Comparison of ENCODE assay signal across 8 cellular contexts in the genomic region with DNA sequence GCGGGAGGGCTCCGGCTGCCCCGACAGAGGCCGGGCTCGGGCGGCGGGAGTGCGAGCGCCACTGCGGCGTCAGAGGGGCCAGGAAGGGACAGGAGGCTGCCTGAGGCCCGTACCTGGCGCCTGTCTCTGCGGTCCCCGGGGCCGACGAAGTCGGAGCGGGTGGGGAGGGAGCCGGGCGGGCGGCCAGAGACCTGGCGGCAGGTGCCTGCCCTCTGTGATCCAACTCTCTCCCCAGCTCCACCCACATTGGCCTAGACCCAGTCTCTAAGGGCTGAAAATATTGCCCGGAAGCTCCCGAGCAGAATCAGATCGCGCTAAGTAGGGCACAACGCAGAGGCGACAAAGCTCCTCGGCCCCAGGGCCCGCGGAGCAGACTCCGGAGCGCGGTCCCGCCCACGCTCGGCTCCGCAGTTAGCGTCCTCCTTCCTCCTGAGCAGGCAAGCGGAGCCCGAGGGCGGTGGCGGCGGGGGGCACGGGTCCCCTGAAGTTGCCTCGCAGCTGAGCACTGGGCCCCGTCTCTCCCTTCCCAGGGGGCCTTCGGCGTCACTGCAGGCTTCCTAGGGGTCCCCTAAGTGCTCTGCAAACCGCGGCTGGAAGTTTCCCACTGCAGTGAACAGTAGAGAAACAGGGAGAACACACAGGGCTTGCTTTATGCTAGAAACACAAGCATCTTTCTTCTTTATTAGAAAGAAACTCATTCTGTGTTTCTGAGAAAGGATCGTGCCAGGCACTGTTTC. TPM values are rescaled to one million over a fixed set of nuclear protein-coding genes. Genes with fewer than 3 reads are reported as not detected.
A peak's percentile ranks its signal among the peaks of the same experiment; 100 is the strongest.
DNase-seq lines count a peak whose midpoint lies in the region; ATAC-seq and TF ChIP-seq lines count a peak whose summit lies in the region.

A gene (plus strand): TSS at position 307 of the 737 bp plus-strand sequence. CDS start 906 bp downstream, outside the sequence.

- peak; percentile 72 for DNase-seq in DND-41
- peak; percentile 39 for DNase-seq in IMR-90
- DNase-seq in activated naive CD8-positive, alpha-beta T cell treated with anti-CD3 and anti-CD28 coated beads, Interleukin-2, amount 50 U/mL, for 16 hours (ENCODE audit: low read depth, low spot score) = peak; percentile 51
- no peak for DNase-seq in cardiac septum (ENCODE audit: low spot score)
- DNase-seq in pons (ENCODE audit: low spot score) = peak; percentile 95
- DNase-seq in transverse colon = peak; percentile 78

- H3K14ac ChIP-seq in IMR-90 (replicated peaks; ENCODE audit: low read depth, low read length) = peak within 1 kb of the TSS; percentile 86

- peak within 1 kb of the TSS; percentile 3; the same call in 1 of the 2 replicates for H2BK20ac ChIP-seq in IMR-90 (ENCODE audit: low read depth, low read length)

- peak within 1 kb of the TSS; percentile 32 for H2BK5ac ChIP-seq in IMR-90 (ENCODE audit: low read depth, low read length, poor library complexity, severe bottlenecking)

- H3K27me3 ChIP-seq in DND-41 (ENCODE audit: insufficient read depth, low read length, poor library complexity) = no peaks in the 10 kb centered on the region
- no peaks in the 10 kb centered on the region for H3K27me3 ChIP-seq in IMR-90 (ENCODE audit: control insufficient read depth, insufficient read depth, low read length)
- no peaks in the 10 kb centered on the region for H3K27me3 ChIP-seq in SU-DHL-6 (ENCODE audit: low read length)
- H3K27me3 ChIP-seq in transverse colon = no peaks in the 10 kb centered on the region

- H3K9me1 ChIP-seq in IMR-90 (ENCODE audit: insufficient read depth, low read length) = no peaks in the 10 kb centered on the region

- no TSS peak for BruUV-seq in IMR-90 (replicated peaks; lab: Mats Ljungman, UMichigan)

- peak within 1 kb of the TSS; percentile 88 for H2AK9ac ChIP-seq in IMR-90 (replicated peaks; ENCODE audit: low read depth, low read length, poor library complexity)

- POLR2A ChIA-PET in IMR-90 (lab: Charles Lee; ENCODE audit: unreplicated experiment) = interaction anchor here (0.9 kb wide), 1 partner anchor 238 kb away, joined by 5 read pairs; no protein-coding TSS in a partner anchor

- peaks cover 6% of the 10 kb centered on the region for H4K20me1 ChIP-seq in DND-41 (ENCODE audit: insufficient read depth, low read length)
- no peaks in the 10 kb centered on the region for H4K20me1 ChIP-seq in IMR-90 (ENCODE audit: insufficient read depth, low read length)
- H4K20me1 ChIP-seq in SU-DHL-6 (ENCODE audit: low read depth, low read length) = no peaks in the 10 kb centered on the region

- no peaks in the 10 kb centered on the region for H3K9me3 ChIP-seq in DND-41 (ENCODE audit: insufficient read depth, low read length, severe bottlenecking)
- no peaks in the 10 kb centered on the region for H3K9me3 ChIP-seq in IMR-90 (ENCODE audit: control insufficient read depth, insufficient read depth, low read length)
- no peaks in the 10 kb centered on the region for H3K9me3 ChIP-seq in SU-DHL-6 (ENCODE audit: insufficient read depth, low read length)
- no peaks in the 10 kb centered on the region for H3K9me3 ChIP-seq in transverse colon

- no peak for TF ChIP-seq EP300 in transverse colon (IDR thresholded peaks at IDR 0.05; ENCODE audit: low read depth)

- H3K27ac ChIP-seq in DND-41 (ENCODE audit: low read length) = peak within 1 kb of the TSS; percentile 82
- H3K27ac ChIP-seq in IMR-90 (ENCODE audit: insufficient read depth, low read length) = peak within 1 kb of the TSS; percentile 71
- H3K27ac ChIP-seq in SU-DHL-6 (ENCODE audit: low read depth, low read length) = peak within 1 kb of the TSS; percentile 30; the same call in 1 of the 2 replicates
- H3K27ac ChIP-seq in transverse colon = peak within 1 kb of the TSS; percentile 93 to 99 (median 96)

- H2BK15ac ChIP-seq in IMR-90 (ENCODE audit: low read depth, low read length) = 0 out of 3 replicates have a peak within 1 kb of the TSS, but pooled peaks have one; percentile 3

- H2AFZ ChIP-seq in DND-41 (ENCODE audit: low read depth, low read length) (peak within 1 kb of the TSS; percentile 92), IMR-90 (replicated peaks; ENCODE audit: low read length, poor library complexity) (peak within 1 kb of the TSS; percentile 94), SU-DHL-6 (ENCODE audit: low read depth, low read length, severe bottlenecking) (peak within 1 kb of the TSS; percentile 80)

- ATAC-seq in DND-41 (ENCODE audit: insufficient read depth, low read depth) (peak; percentile 81), GM21528 (IDR thresholded peaks at IDR 0.05; ENCODE audit: low FRiP score, unreplicated experiment) (peak; percentile 56), IMR-90 (ENCODE audit: low read depth) (peak; percentile 56)

- H3K79me1 ChIP-seq in IMR-90 (ENCODE audit: low read depth in 1 of 2, low read length in 2 of 2) = peaks cover 0 to 13% of the 10 kb centered on the region in 2 experiments; a peak in 2 of 4 replicates

- peak within 1 kb of the TSS; percentile 54; the same call in 1 of the 2 replicates for H4K91ac ChIP-seq in IMR-90 (ENCODE audit: insufficient read depth, low read depth, low read length)

- dilution Hi-C loops in IMR-90 (cut with HindIII; ENCODE audit: low sequenced_read_pairs, unreplicated experiment) = no loop called here

- peak within 1 kb of the TSS; percentile 77 for H3K23ac ChIP-seq in IMR-90 (ENCODE audit: low read depth, low read length)

- no peaks in the 10 kb centered on the region for H3K9me2 ChIP-seq in SU-DHL-6 (replicated peaks; ENCODE audit: insufficient read depth, low read length)

- in situ Hi-C loops in IMR-90 (cut with MboI; ENCODE audit: low sequenced_read_pairs) = no loop called here
- in situ Hi-C loops in transverse colon (cut with MboI; ENCODE audit: low pct_ligation_motif_present in 1 of 4, low pct_unique_long_range_greater_than_20kb in 1 of 4, low sequenced_read_pairs in 3 of 4) = no loop called here

- peaks cover 27% of the 10 kb centered on the region for H3K4me1 ChIP-seq in DND-41 (ENCODE audit: insufficient read depth, low read length)
- H3K4me1 ChIP-seq in IMR-90 (ENCODE audit: control insufficient read depth, insufficient read depth, low read length) = peaks cover 4% of the 10 kb centered on the region; the same call in 1 of the 2 replicates
- H3K4me1 ChIP-seq in transverse colon = peaks cover 13 to 19% (median 18%) of the 10 kb centered on the region in 4 donors

- peak within 1 kb of the TSS; percentile 78 for H3K4ac ChIP-seq in IMR-90 (ENCODE audit: low read depth, low read length)

- TF ChIP-seq POLR2A in IMR-90 (IDR thresholded peaks at IDR 0.05; ENCODE audit: low read depth, low read length) (no peak), transverse colon (IDR thresholded peaks at IDR 0.05) (peak; percentile 74)

- H3K9ac ChIP-seq in DND-41 (ENCODE audit: low read depth, low read length) (peak within 1 kb of the TSS; percentile 92), IMR-90 (ENCODE audit: low read depth, low read length) (peak within 1 kb of the TSS; percentile 64), SU-DHL-6 (ENCODE audit: low read length) (peak within 1 kb of the TSS; percentile 63)

- peak within 1 kb of the TSS; percentile 15 for H4K5ac ChIP-seq in IMR-90 (ENCODE audit: low read depth, low read length)

- 0% methylated on average over 28 of the region's 53 CpGs; no CpG with 5 or more reads in 1 of the 2 experiments for WGBS in IMR-90 (ENCODE audit: extremely low coverage in 2 of 2, insufficient read length in 1 of 2), 2 experiments
- 1 to 17% methylated on average over 1 to 35 of the region's 53 CpGs for WGBS in transverse colon (ENCODE audit: low coverage in 1 of 2), 2 donors

- peak within 1 kb of the TSS; percentile 80 for H3K4me2 ChIP-seq in DND-41 (ENCODE audit: insufficient read depth, low read length)
- H3K4me2 ChIP-seq in IMR-90 (ENCODE audit: low read depth, low read length) = peak within 1 kb of the TSS; percentile 97
- peak within 1 kb of the TSS; percentile 80 for H3K4me2 ChIP-seq in SU-DHL-6 (ENCODE audit: low read depth, low read length, poor library complexity, severe bottlenecking)

- TF ChIP-seq RAD21 in IMR-90 (IDR thresholded peaks at IDR 0.05; ENCODE audit: low read length) = no peak

- TF ChIP-seq CTCF in DND-41 (IDR thresholded peaks at IDR 0.05; ENCODE audit: borderline replicate concordance, extremely low read depth, low read length, poor library complexity, severe bottlenecking) (no peak), IMR-90 (conservative IDR thresholded peaks at IDR 0.05; ENCODE audit: low read depth, low read length) (no peak), SU-DHL-6 (IDR thresholded peaks at IDR 0.05; ENCODE audit: insufficient read depth, low read length, poor library complexity, severe bottlenecking) (no peak), transverse colon (IDR thresholded peaks at IDR 0.05) (no peak)

- peak within 1 kb of the TSS; percentile 76; the same call in 1 of the 2 replicates for H3K56ac ChIP-seq in IMR-90 (ENCODE audit: extremely low read depth, insufficient read depth, low read length)

- peak within 1 kb of the TSS; percentile 1; the same call in 1 of the 2 replicates for H3K18ac ChIP-seq in IMR-90 (ENCODE audit: low read depth, low read length)

- CTCF ChIA-PET in IMR-90 (lab: Yijun Ruan, JAX) = interaction anchor here (0.6 to 1.9 kb wide), 3 partner anchors 17 to 255 kb away, joined by 3 to 8 read pairs (median 3); a partner anchor contains a TSS

- H3F3A ChIP-seq in SU-DHL-6 (ENCODE audit: insufficient read depth) = peaks cover 9% of the 10 kb centered on the region; the same call in 1 of the 2 replicates

- H2AK5ac ChIP-seq in IMR-90 (ENCODE audit: low read depth, low read length) = no peak within 1 kb of the TSS

- H3K36me3 ChIP-seq in DND-41 (ENCODE audit: insufficient read depth, low read length) = peaks cover 35% of the 10 kb centered on the region
- peaks cover 18% of the 10 kb centered on the region; the same call in 1 of the 2 replicates for H3K36me3 ChIP-seq in IMR-90 (ENCODE audit: control insufficient read depth, insufficient read depth, low read length)
- no peaks in the 10 kb centered on the region for H3K36me3 ChIP-seq in SU-DHL-6 (ENCODE audit: low read length)
- peaks cover 0 to 17% (median 9%) of the 10 kb centered on the region in 4 donors for H3K36me3 ChIP-seq in transverse colon

- H3K79me2 ChIP-seq in DND-41 (ENCODE audit: insufficient read depth, low read length) (peaks cover 15% of the 10 kb centered on the region), SU-DHL-6 (ENCODE audit: insufficient read depth, low read length) (no peaks in the 10 kb centered on the region)

- H2BK120ac ChIP-seq in IMR-90 (ENCODE audit: low read depth, low read length) = peak within 1 kb of the TSS; percentile 74; the same call in 1 of the 2 replicates

- intact Hi-C loops in IMR-90 (cut with micrococcal nuclease) = loop anchor here (2.0 kb wide), 1 partner anchor 32 kb away; a partner anchor contains a TSS
- intact Hi-C loops in cardiac septum (cut with DNase I) = loop anchor here (1.0 kb wide), 1 partner anchor 29 kb away; a partner anchor contains a TSS
- intact Hi-C loops in transverse colon (cut with DNase I; ENCODE audit: low total_unique reads) = no loop called here

- peak within 1 kb of the TSS; percentile 71 to 89 for H3K4me3 ChIP-seq in DND-41 (ENCODE audit: low read depth in 1 of 2, low read length in 2 of 2)
- H3K4me3 ChIP-seq in IMR-90 (ENCODE audit: insufficient read depth, low read depth, low read length) = peak within 1 kb of the TSS; percentile 56
- peak within 1 kb of the TSS; percentile 55 for H3K4me3 ChIP-seq in SU-DHL-6 (ENCODE audit: insufficient read depth, low read length, poor library complexity, severe bottlenecking)
- peak within 1 kb of the TSS; percentile 74 to 92 (median 82) for H3K4me3 ChIP-seq in transverse colon

- peak within 1 kb of the TSS; percentile 21 to 97 for H4K8ac ChIP-seq in IMR-90 (ENCODE audit: low read depth in 2 of 2, low read length in 2 of 2)

RNA-seq across cellular contexts. Expression of the gene that starts here (rescaled TPM):
- total RNA-seq in IMR-90 (2012; rRNA removed) (3.4 and 6.1 TPM in 2 replicates), cardiac septum (73.3 TPM), transverse colon (100 to 1,000 TPM in 2 of 4 donors, 10 to 100 TPM in 2; 46.8 to 109 (median 86.4) TPM)
- polyA plus RNA-seq in IMR-90 (2012; rRNA removed) = 52.5 and 55.5 TPM in 2 replicates
- polyA plus RNA-seq in IMR-90 (2012; cell fraction: cytosol; rRNA removed) = 22.5 and 26.8 TPM in 2 replicates
- polyA plus RNA-seq in IMR-90 (2012; cell fraction: nucleus; rRNA removed; ENCODE audit: low replicate concordance) = 104 and 294 TPM in 2 replicates

Comparison
In these comparisons a context has a peak if more than half of its experiments do, and no peak if none do; other contexts are left out.
1. H3K27ac ChIP-seq: peak in every context shown above with its lines; median percentile 96 in transverse colon; 82 in DND-41; 71 in IMR-90; 30 in SU-DHL-6.